Comparison of ENCODE assay signal across 20 cellular contexts in the genomic region with DNA sequence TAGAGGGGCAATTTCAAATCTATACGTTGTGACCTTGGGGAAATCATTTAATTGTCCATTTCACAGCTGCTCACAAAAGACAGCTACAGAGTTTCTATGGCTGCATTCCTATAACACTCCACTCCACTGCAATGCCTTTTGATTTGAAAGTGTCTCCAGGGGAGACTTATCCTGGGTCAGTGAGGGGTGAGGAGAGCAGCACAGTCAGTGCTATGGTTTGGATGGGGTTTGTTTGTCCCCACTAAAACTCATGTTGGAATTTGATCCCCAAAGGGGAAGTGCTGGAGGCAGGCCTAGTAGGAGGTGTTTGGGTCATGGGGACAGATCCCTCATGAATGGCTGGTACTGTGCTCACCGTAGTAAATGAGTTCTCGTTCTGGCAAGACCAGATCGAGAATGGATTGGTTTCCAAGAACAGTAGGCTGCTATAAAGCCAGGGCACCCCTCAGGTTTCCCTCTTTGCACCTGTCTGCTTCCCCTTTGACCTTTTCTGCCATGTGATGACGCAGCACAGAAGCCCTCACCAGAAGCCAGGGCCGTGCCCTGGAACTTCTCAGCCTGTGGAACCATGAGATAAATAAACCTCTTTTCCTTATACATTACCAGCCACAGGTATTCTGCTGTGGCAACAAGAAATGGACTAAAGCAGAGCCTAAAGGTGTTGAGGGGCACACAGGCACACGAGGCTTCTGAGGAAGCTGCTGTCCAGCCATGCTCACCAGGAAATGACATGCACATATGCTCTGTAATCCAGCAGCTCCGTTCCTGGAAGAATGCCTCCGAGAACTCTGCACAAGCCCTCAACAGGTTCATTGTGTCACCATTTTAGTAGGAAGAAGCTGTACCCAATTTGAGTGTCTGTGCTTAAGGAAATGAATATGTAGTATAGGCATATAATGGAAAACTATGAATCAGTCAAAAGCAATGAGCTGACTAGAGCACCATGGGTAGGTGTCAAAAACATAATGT. TPM values are rescaled to one million over a fixed set of nuclear protein-coding genes. Genes with fewer than 3 reads are reported as not detected.
DNase-seq lines count a peak whose midpoint lies in the region; ATAC-seq lines count a peak whose summit lies in the region.
"Had no signal": no experiment of that assay in that cellular context is flagged by ENCODE, and none has a peak within 500 bp of the region (broad histone marks: within the 10 kb centered on the region; RNA-seq: fewer than 3 reads in every experiment).

No MANE protein-coding gene starts in this region.

- H3K4me3 Mint-ChIP-seq in activated naive CD8-positive, alpha-beta T cell treated with anti-CD3 and anti-CD28 coated beads, Interleukin-2, amount 50 U/mL, for 24 hours = no peak overlapping the region
- H3K4me3 Mint-ChIP-seq: CD4-positive, CD25-positive, alpha-beta regulatory T cell; CD8-positive, alpha-beta memory T cell had no signal

- no peaks in the 10 kb centered on the region for H3K36me3 Mint-ChIP-seq in activated naive CD8-positive, alpha-beta T cell treated with anti-CD3 and anti-CD28 coated beads, Interleukin-2, amount 50 U/mL, for 24 hours (ENCODE audit: low read depth)
- H3K36me3 Mint-ChIP-seq: CD4-positive, CD25-positive, alpha-beta regulatory T cell had no signal

- peak; percentile 31 for DNase-seq in cardiac septum (ENCODE audit: low spot score)
- no peak for DNase-seq in left cardiac atrium
- DNase-seq in mesenteric fat pad (ENCODE audit: low spot score) = peak; percentile 57
- peak; percentile 12 for DNase-seq in posterior vena cava (ENCODE audit: low spot score)
- DNase-seq in activated naive CD8-positive, alpha-beta T cell treated with anti-CD3 and anti-CD28 coated beads, Interleukin-2, amount 50 U/mL, for 24 hours = no peak
- no peak for DNase-seq in NCI-H82 treated with DMSO at 0.1 percent for 48 hours (lab: John Stamatoyannopoulos, UW; ENCODE audit: unreplicated experiment)
- no peak for DNase-seq in NOMO-1 treated with DMSO at 0.1 percent for 48 hours (lab: John Stamatoyannopoulos, UW; ENCODE audit: unreplicated experiment)
- DNase-seq: BE2C; C1 segment of cervical spinal cord; CD4-positive, CD25-positive, alpha-beta regulatory T cell; CD8-positive, alpha-beta memory T cell; COR-L47; DMS 273 treated with DMSO at 0.1 percent for 48 hours; DMS53; DND-41; EL; GOT3; H7 had no signal

- H3K27me3 Mint-ChIP-seq in activated naive CD8-positive, alpha-beta T cell treated with anti-CD3 and anti-CD28 coated beads, Interleukin-2, amount 50 U/mL, for 24 hours = peaks cover 43% of the 10 kb centered on the region

- peaks cover 6% of the 10 kb centered on the region for H3K9me3 Mint-ChIP-seq in activated naive CD8-positive, alpha-beta T cell treated with anti-CD3 and anti-CD28 coated beads, Interleukin-2, amount 50 U/mL, for 24 hours

- no peaks in the 10 kb centered on the region for H3K4me1 Mint-ChIP-seq in activated naive CD8-positive, alpha-beta T cell treated with anti-CD3 and anti-CD28 coated beads, Interleukin-2, amount 50 U/mL, for 24 hours

- ATAC-seq in left cardiac atrium = no peak
- ATAC-seq in activated naive CD8-positive, alpha-beta T cell treated with anti-CD3 and anti-CD28 coated beads, Interleukin-2, amount 50 U/mL, for 24 hours = no peak
- ATAC-seq: GM12878 had no signal

- no peak overlapping the region for H3K27ac Mint-ChIP-seq in activated naive CD8-positive, alpha-beta T cell treated with anti-CD3 and anti-CD28 coated beads, Interleukin-2, amount 50 U/mL, for 24 hours
- H3K27ac Mint-ChIP-seq: CD4-positive, CD25-positive, alpha-beta regulatory T cell; CD8-positive, alpha-beta memory T cell had no signal

- intact Hi-C loops in cardiac septum (cut with DNase I) = no loop called here
- intact Hi-C loops in left cardiac atrium (cut with DNase I) = no loop called here
- intact Hi-C loops in posterior vena cava (cut with DNase I) = loop anchor here in 1 of 2 donors (10.0 kb wide), 1 partner anchor 62 kb away; no protein-coding TSS in a partner anchor

RNA-seq across cellular contexts. Expression of gene PAPOLB, which starts 5.0 kb away (rescaled TPM):
- total RNA-seq in cardiac septum = 0.05 TPM
- total RNA-seq in left cardiac atrium = under 1 TPM; 0.06 to 0.26 TPM
- total RNA-seq in mesenteric fat pad = 0.22 TPM
- total RNA-seq in posterior vena cava = under 1 TPM; 0.19 to 0.24 TPM
- total RNA-seq: A172; CD4-positive, CD25-positive, alpha-beta regulatory T cell; CD8-positive, alpha-beta memory T cell; GM12878 had no signal

RNA-seq across cellular contexts. Expression of gene RADIL, which starts 16.7 kb away (rescaled TPM):
- total RNA-seq in cardiac septum = 2.5 TPM
- 1 to 10 TPM; 6.8 to 7.8 TPM for total RNA-seq in left cardiac atrium
- 6.1 TPM for total RNA-seq in mesenteric fat pad
- 1 to 10 TPM; 4.3 to 5.0 TPM for total RNA-seq in posterior vena cava
- total RNA-seq: CD4-positive, CD25-positive, alpha-beta regulatory T cell had no signal

Comparison
In these comparisons a context has a peak if more than half of its experiments do, and no peak if none do; other contexts are left out.
1. DNase-seq: peak in cardiac septum (single experiment), mesenteric fat pad (single experiment) and posterior vena cava (single experiment); none in left cardiac atrium (single experiment), activated naive CD8-positive, alpha-beta T cell treated with anti-CD3 and anti-CD28 coated beads, Interleukin-2, amount 50 U/mL, for 24 hours (single experiment), NCI-H82 treated with DMSO at 0.1 percent for 48 hours (single experiment) and NOMO-1 treated with DMSO at 0.1 percent for 48 hours (single experiment).